In genomic region chr12:72453079-72453478, GRCh38 we compare ENCODE assay signal across 25 cellular contexts.
DNase-seq lines count a peak whose midpoint lies in the region; ATAC-seq, FAIRE-seq and TF ChIP-seq lines count a peak whose summit lies in the region.
"Had no signal": no experiment of that assay in that cellular context is flagged by ENCODE, and none has a peak within 500 bp of the region (broad histone marks: within the 10 kb centered on the region; RNA-seq: fewer than 3 reads in every experiment).

No MANE protein-coding gene starts in this region.

- H3K36me3 ChIP-seq in body of pancreas (replicated peaks in 1 of 2; ENCODE audit: insufficient read depth in 1 of 2, low read depth in 2 of 2) (no peaks in the 10 kb centered on the region), subcutaneous abdominal adipose tissue (ENCODE audit: control insufficient read depth in 5 of 5, insufficient read depth in 5 of 5, low read length in 5 of 5) (no peaks in the 10 kb centered on the region)
- H3K36me3 ChIP-seq: BE2C; BLaER1 treated with 17β-estradiol and CSF1 and Interleukin-3, amounts not matched to agents 10 nM and 100 nM had no signal

- no peak for TF ChIP-seq CTCF in body of pancreas (IDR thresholded peaks at IDR 0.05)

- H3K36me3 Mint-ChIP-seq in activated T-helper 2 cell treated with anti-CD3 and anti-CD28 coated beads, Interferon-gamma antibody, Interleukin-2, Interleukin-4, amounts not matched to agents 10 μg/mL and 5 μg/mL and 100 μg/mL, durations not matched to agents 14 hours and 24 hours and 36 hours (ENCODE audit: low read depth), result no peaks in the 10 kb centered on the region
- H3K36me3 Mint-ChIP-seq: CD14-positive monocyte; CD8-positive, alpha-beta memory T cell had no signal

- peak; percentile 92 for ATAC-seq in body of pancreas
- ATAC-seq in left lobe of liver, result peak; percentile 79
- ATAC-seq: A549, GM12878, GM23338, HCT116 had no signal

- FAIRE-seq in GM19239 (lab: Jason Lieb, UNC), result no peak
- FAIRE-seq: A549, D721Med, GM12878 had no signal

- H3K4me1 ChIP-seq in body of pancreas, result peaks cover 39% of the 10 kb centered on the region
- peaks cover 0 to 23% (median 0%) of the 10 kb centered on the region in 5 donors for H3K4me1 ChIP-seq in subcutaneous abdominal adipose tissue (ENCODE audit: control insufficient read depth in 5 of 5, insufficient read depth in 5 of 5, low read length in 5 of 5)
- H3K4me1 ChIP-seq: A549; BE2C; BLaER1 treated with 17β-estradiol and CSF1 and Interleukin-3, amounts not matched to agents 10 nM and 100 nM had no signal

- peak; percentile 3 for DNase-seq in M059J (ENCODE audit: low read depth)
- peak in 1 of 4 donors; percentile 28 for DNase-seq in body of pancreas
- DNase-seq in left lobe of liver (ENCODE audit: low spot score), result no peak
- no peak for DNase-seq in GM19239 (ENCODE audit: insufficient read length, low spot score)
- no peak for DNase-seq in SKM-1 (lab: John Stamatoyannopoulos, UW; ENCODE audit: unreplicated experiment)
- no peak for DNase-seq in activated T-helper 2 cell treated with anti-CD3 and anti-CD28 coated beads, Interferon-gamma antibody, Interleukin-2, Interleukin-4, amounts not matched to agents 10 μg/mL and 5 μg/mL and 100 μg/mL, durations not matched to agents 14 hours and 24 hours and 36 hours (ENCODE audit: low spot score)
- DNase-seq: 8988T; ACHN; AML-193; BE2C; CD4-positive, alpha-beta T cell; CD8-positive, alpha-beta memory T cell; DMS 273 treated with DMSO at 0.1 percent for 48 hours; DMS79; EL; GDM1; H9 had no signal

- H3K27me3 ChIP-seq in body of pancreas (no peaks in the 10 kb centered on the region), subcutaneous abdominal adipose tissue (ENCODE audit: control insufficient read depth in 5 of 5, insufficient read depth in 4 of 5, low read length in 5 of 5) (no peaks in the 10 kb centered on the region)
- H3K27me3 ChIP-seq: BE2C; BLaER1 treated with 17β-estradiol and CSF1 and Interleukin-3, amounts not matched to agents 10 nM and 100 nM had no signal

- no peak for TF ChIP-seq POLR2A in body of pancreas (IDR thresholded peaks at IDR 0.05)

- H3K27ac Mint-ChIP-seq in activated T-helper 2 cell treated with anti-CD3 and anti-CD28 coated beads, Interferon-gamma antibody, Interleukin-2, Interleukin-4, amounts not matched to agents 10 μg/mL and 5 μg/mL and 100 μg/mL, durations not matched to agents 14 hours and 24 hours and 36 hours, result no peak overlapping the region
- H3K27ac Mint-ChIP-seq: CD14-positive monocyte; CD4-positive, alpha-beta T cell; CD8-positive, alpha-beta memory T cell; GM23338; H9 had no signal

- H3K4me3 ChIP-seq in body of pancreas (no peak overlapping the region), subcutaneous abdominal adipose tissue (ENCODE audit: low read depth in 1 of 5, low read length in 5 of 5) (peak overlapping the region in 1 of 5 donors; percentile 41)
- H3K4me3 ChIP-seq: A549; BLaER1 treated with 17β-estradiol and CSF1 and Interleukin-3, amounts not matched to agents 10 nM and 100 nM; GM12878; GM23338 had no signal

- peak overlapping the region in 3 of 4 donors; percentile 53 to 78 (median 71) for H3K27ac ChIP-seq in body of pancreas
- peak overlapping the region; percentile 19 for H3K27ac ChIP-seq in subcutaneous abdominal adipose tissue (ENCODE audit: low read depth, low read length)
- H3K27ac ChIP-seq: A549; BLaER1 treated with 17β-estradiol and CSF1 and Interleukin-3, amounts not matched to agents 10 nM and 100 nM had no signal

- no peak overlapping the region for H3K4me3 Mint-ChIP-seq in activated T-helper 2 cell treated with anti-CD3 and anti-CD28 coated beads, Interferon-gamma antibody, Interleukin-2, Interleukin-4, amounts not matched to agents 10 μg/mL and 5 μg/mL and 100 μg/mL, durations not matched to agents 14 hours and 24 hours and 36 hours (ENCODE audit: low read depth)
- H3K4me3 Mint-ChIP-seq: CD14-positive monocyte; CD4-positive, alpha-beta T cell; CD8-positive, alpha-beta memory T cell; GM23338; H9 had no signal

- H3K9ac ChIP-seq in subcutaneous abdominal adipose tissue (ENCODE audit: low read length in 5 of 5), result no peak overlapping the region
- H3K9ac ChIP-seq: BLaER1 treated with 17β-estradiol and CSF1 and Interleukin-3, amounts not matched to agents 10 nM and 100 nM had no signal

- H3K9me3 ChIP-seq in body of pancreas, result no peaks in the 10 kb centered on the region
- peaks cover 0 to 8% (median 5%) of the 10 kb centered on the region in 5 donors for H3K9me3 ChIP-seq in subcutaneous abdominal adipose tissue (ENCODE audit: control insufficient read depth in 5 of 5, low read length in 5 of 5)
- H3K9me3 ChIP-seq: A549, BE2C had no signal

- H3K27me3 Mint-ChIP-seq in activated T-helper 2 cell treated with anti-CD3 and anti-CD28 coated beads, Interferon-gamma antibody, Interleukin-2, Interleukin-4, amounts not matched to agents 10 μg/mL and 5 μg/mL and 100 μg/mL, durations not matched to agents 14 hours and 24 hours and 36 hours (ENCODE audit: low read depth), result no peaks in the 10 kb centered on the region
- H3K27me3 Mint-ChIP-seq: CD4-positive, alpha-beta T cell; CD8-positive, alpha-beta memory T cell had no signal

- intact Hi-C loops in body of pancreas (cut with DNase I), result no loop called here
- intact Hi-C loops in activated T-helper 2 cell treated with anti-CD3 and anti-CD28 coated beads, Interferon-gamma antibody, Interleukin-2, Interleukin-4, amounts not matched to agents 10 μg/mL and 5 μg/mL and 100 μg/mL, durations not matched to agents 14 hours and 24 hours and 36 hours (cut with micrococcal nuclease), result no loop called here

- H3K9me3 Mint-ChIP-seq in activated T-helper 2 cell treated with anti-CD3 and anti-CD28 coated beads, Interferon-gamma antibody, Interleukin-2, Interleukin-4, amounts not matched to agents 10 μg/mL and 5 μg/mL and 100 μg/mL, durations not matched to agents 14 hours and 24 hours and 36 hours, result peaks cover 13% of the 10 kb centered on the region
- H3K9me3 Mint-ChIP-seq: CD4-positive, alpha-beta T cell had no signal

- no peaks in the 10 kb centered on the region for H3K4me1 Mint-ChIP-seq in activated T-helper 2 cell treated with anti-CD3 and anti-CD28 coated beads, Interferon-gamma antibody, Interleukin-2, Interleukin-4, amounts not matched to agents 10 μg/mL and 5 μg/mL and 100 μg/mL, durations not matched to agents 14 hours and 24 hours and 36 hours (ENCODE audit: low read depth)
- H3K4me1 Mint-ChIP-seq: CD14-positive monocyte; CD8-positive, alpha-beta memory T cell had no signal
